Comparison of ENCODE assay signal across 8 cellular contexts in the genomic region with DNA sequence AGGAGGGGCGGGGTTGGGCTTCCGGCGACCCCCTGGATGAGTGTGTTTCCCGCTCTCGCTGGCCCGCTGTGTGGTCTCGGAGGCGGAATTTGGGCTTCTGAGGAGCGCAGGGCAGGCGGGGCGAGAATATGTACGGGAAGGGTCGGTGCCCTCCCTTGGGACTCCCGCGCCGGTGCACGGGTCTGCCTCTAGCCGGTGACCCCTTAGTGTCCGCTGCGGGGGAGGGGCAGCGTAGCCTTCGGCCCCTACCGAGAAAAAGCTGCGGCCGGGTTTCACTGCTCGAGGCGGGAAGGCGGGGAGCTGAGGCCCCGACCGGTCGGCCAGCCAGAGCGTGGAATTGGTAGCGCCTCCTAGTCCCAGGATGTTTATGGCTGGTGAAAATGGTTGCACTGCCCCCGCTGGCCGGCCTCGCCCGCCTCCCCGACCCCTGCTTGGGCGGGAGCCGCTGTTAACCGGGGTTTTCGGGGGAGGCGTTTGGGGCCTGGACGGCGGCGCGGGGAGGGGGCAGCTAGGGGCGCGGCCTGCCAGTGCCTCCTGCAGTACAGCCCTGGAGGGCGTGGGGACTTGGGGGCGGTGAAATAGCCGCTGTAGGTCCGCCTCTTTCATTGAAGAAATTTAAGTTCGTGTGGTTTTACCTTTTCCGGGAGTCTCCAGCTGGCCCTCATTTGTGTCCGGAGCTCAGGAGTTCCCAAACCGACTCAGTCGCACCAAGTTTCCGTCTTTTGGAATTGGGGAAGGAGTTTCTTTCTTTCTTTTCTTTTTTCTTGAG. TPM values are rescaled to one million over a fixed set of nuclear protein-coding genes. Genes with fewer than 3 reads are reported as not detected.
DNase-seq lines count a peak whose midpoint lies in the region; ATAC-seq, FAIRE-seq and TF ChIP-seq lines count a peak whose summit lies in the region.

A gene (plus strand): TSS at position 643 of the 769 bp plus-strand sequence. CDS start 290 bp downstream, outside the sequence.

- H3K27ac ChIP-seq in HUES48 (ENCODE audit: low read depth, low read length) (peak within 1 kb of the TSS; percentile 100), OCI-LY1 (ENCODE audit: low read depth, low read length, poor library complexity, severe bottlenecking) (peak within 1 kb of the TSS; percentile 96), endothelial cell of umbilical vein (ENCODE audit: insufficient read depth, low read depth, low read length) (peak within 1 kb of the TSS; percentile 81)

- H2AFZ ChIP-seq in OCI-LY1 (ENCODE audit: low read length) (no peak within 1 kb of the TSS), endothelial cell of umbilical vein (ENCODE audit: low read depth, low read length) (peak within 1 kb of the TSS; percentile 95)

- H3K27ac Mint-ChIP-seq in Caco-2 (ENCODE audit: unreplicated experiment), result peak within 1 kb of the TSS; percentile 97

- no peaks in the 10 kb centered on the region for H3K9me2 ChIP-seq in OCI-LY1 (ENCODE audit: low read depth, low read length)

- no peaks in the 10 kb centered on the region for H3K9me3 Mint-ChIP-seq in Caco-2 (ENCODE audit: unreplicated experiment)

- no peaks in the 10 kb centered on the region for H3F3A ChIP-seq in OCI-LY1 (ENCODE audit: insufficient read depth, low read length)

- BruUV-seq in Caco-2 (replicated peaks; lab: Mats Ljungman, UMichigan) (no TSS peak), endothelial cell of umbilical vein (replicated peaks; lab: Mats Ljungman, UMichigan) (no TSS peak)

- peaks cover 11% of the 10 kb centered on the region for H3K4me1 Mint-ChIP-seq in Caco-2 (ENCODE audit: low read depth, unreplicated experiment)

- H3K4me3 Mint-ChIP-seq in Caco-2 (ENCODE audit: unreplicated experiment), result peak within 1 kb of the TSS; percentile 97

- H4K20me1 ChIP-seq in OCI-LY1 (ENCODE audit: insufficient read depth, low read length) (no peaks in the 10 kb centered on the region), endothelial cell of umbilical vein (replicated peaks; ENCODE audit: control insufficient read depth, extremely low read depth, insufficient read depth, low read length) (peaks cover 3% of the 10 kb centered on the region)

- CTCF ChIA-PET in Caco-2 (lab: Charles Lee), result interaction anchor here (1.6 to 3.2 kb wide), 4 partner anchors 14 to 142 kb away, joined by 4 to 19 read pairs (median 12); no protein-coding TSS in a partner anchor
- CTCF ChIA-PET in endothelial cell of umbilical vein (lab: Charles Lee), result interaction anchor here (0.8 to 3.6 kb wide), 13 partner anchors 9 to 150 kb away, joined by 3 to 44 read pairs (median 4); no protein-coding TSS in a partner anchor

- peak; percentile 58 for ATAC-seq in GM21390 (IDR thresholded peaks at IDR 0.05; ENCODE audit: unreplicated experiment)
- peak; percentile 85 for ATAC-seq in mucosa of descending colon

- dilution Hi-C loops in endothelial cell of umbilical vein (cut with MboI; ENCODE audit: extremely low pct_ligation_motif_present, low sequenced_read_pairs), result no loop called here

- DNase-seq in Caco-2, result peak; percentile 95 to 96
- DNase-seq in activated CD8-positive, alpha-beta memory T cell treated with anti-CD3 and anti-CD28 coated beads, Interleukin-2, amount 50 U/mL, for 4 hours, result peak; percentile 79
- peak; percentile 92 for DNase-seq in endothelial cell of umbilical vein (ENCODE audit: low read depth, low spot score)
- DNase-seq in mucosa of descending colon, result peak; percentile 94 to 97 (median 94)
- peak; percentile 53 to 71 for DNase-seq in stimulated activated CD8-positive, alpha-beta memory T cell treated with anti-CD3 and anti-CD28 coated beads, Interleukin-4, amount 100 ng/mL, for 4 hours (ENCODE audit: low read depth in 2 of 2, low spot score in 1 of 2)

- FAIRE-seq in endothelial cell of umbilical vein (lab: Jason Lieb, UNC), result peak; percentile 87

- peaks cover 43% of the 10 kb centered on the region for H3K36me3 Mint-ChIP-seq in Caco-2 (ENCODE audit: insufficient read depth, unreplicated experiment)

- H3K36me3 ChIP-seq in Caco-2 (ENCODE audit: control insufficient read depth, insufficient read depth, low read length), result no peaks in the 10 kb centered on the region
- peaks cover 30% of the 10 kb centered on the region for H3K36me3 ChIP-seq in HUES48 (ENCODE audit: control insufficient read depth, insufficient read depth, low read length)
- peaks cover 38% of the 10 kb centered on the region for H3K36me3 ChIP-seq in OCI-LY1 (ENCODE audit: insufficient read depth, low read length)
- H3K36me3 ChIP-seq in endothelial cell of umbilical vein (ENCODE audit: control insufficient read depth in 2 of 2, extremely low read depth in 1 of 2, insufficient read depth in 2 of 2, low read length in 2 of 2), result no peaks in the 10 kb centered on the region
- no peaks in the 10 kb centered on the region for H3K36me3 ChIP-seq in mucosa of descending colon (ENCODE audit: low read depth)

- H3K27me3 Mint-ChIP-seq in Caco-2 (ENCODE audit: insufficient read depth, unreplicated experiment), result no peaks in the 10 kb centered on the region

- H3K27me3 ChIP-seq in Caco-2 (replicated peaks; ENCODE audit: control insufficient read depth, insufficient read depth, low read length) (no peaks in the 10 kb centered on the region), HUES48 (ENCODE audit: control insufficient read depth, insufficient read depth, low read length) (no peaks in the 10 kb centered on the region), OCI-LY1 (ENCODE audit: insufficient read depth, low read length) (no peaks in the 10 kb centered on the region), endothelial cell of umbilical vein (ENCODE audit: control insufficient read depth in 2 of 2, insufficient read depth in 2 of 2, low read length in 2 of 2) (no peaks in the 10 kb centered on the region)

- peaks cover 33% of the 10 kb centered on the region for H3K4me1 ChIP-seq in Caco-2
- peaks cover 17% of the 10 kb centered on the region; the same call in 1 of the 2 replicates for H3K4me1 ChIP-seq in HUES48 (ENCODE audit: control insufficient read depth, insufficient read depth, low read length)
- peaks cover 57% of the 10 kb centered on the region for H3K4me1 ChIP-seq in OCI-LY1 (ENCODE audit: insufficient read depth, low read length, severe bottlenecking)
- peaks cover 16% of the 10 kb centered on the region for H3K4me1 ChIP-seq in endothelial cell of umbilical vein (ENCODE audit: control insufficient read depth, extremely low read depth, insufficient read depth, low read length)
- peaks cover 24% of the 10 kb centered on the region for H3K4me1 ChIP-seq in mucosa of descending colon (ENCODE audit: low read depth)

- peak within 1 kb of the TSS; percentile 95 for H3K4me3 ChIP-seq in Caco-2 (ENCODE audit: low read depth, low read length)
- H3K4me3 ChIP-seq in HUES48 (ENCODE audit: low read depth, low read length), result peak within 1 kb of the TSS; percentile 83
- peak within 1 kb of the TSS; percentile 76 for H3K4me3 ChIP-seq in OCI-LY1 (ENCODE audit: low read depth, low read length, poor library complexity, severe bottlenecking)
- H3K4me3 ChIP-seq in endothelial cell of umbilical vein (replicated peaks in 1 of 3; ENCODE audit: insufficient read depth in 1 of 3, low read depth in 1 of 3, low read length in 3 of 3), result peak within 1 kb of the TSS; percentile 91 to 96 (median 95)
- H3K4me3 ChIP-seq in mucosa of descending colon, result peak within 1 kb of the TSS; percentile 88

- intact Hi-C loops in Caco-2 (cut with micrococcal nuclease; ENCODE audit: unreplicated experiment), result loop anchor here (1.0 to 5.0 kb wide), 6 partner anchors 14 to 253 kb away; a partner anchor contains a TSS
- intact Hi-C loops in endothelial cell of umbilical vein (cut with micrococcal nuclease), result loop anchor here (1.0 to 2.0 kb wide), 4 partner anchors 20 to 253 kb away; a partner anchor contains a TSS
- intact Hi-C loops in mucosa of descending colon (cut with DNase I, micrococcal nuclease), result no loop called here

- peak in 1 of 2 experiments; percentile 37 for TF ChIP-seq CTCF in Caco-2 (IDR thresholded peaks at IDR 0.05; ENCODE audit: insufficient read depth in 1 of 2, low read depth in 1 of 2, low read length in 1 of 2, severe bottlenecking in 1 of 2, unreplicated experiment in 1 of 2)
- peak; percentile 36; the same call in 1 of the 2 replicates for TF ChIP-seq CTCF in OCI-LY1 (IDR thresholded peaks at IDR 0.05; ENCODE audit: low read length)
- TF ChIP-seq CTCF in endothelial cell of umbilical vein (IDR thresholded peaks at IDR 0.05; ENCODE audit: extremely low read depth in 1 of 2, insufficient read depth in 1 of 2, low read depth in 1 of 2, low read length in 2 of 2), result peak in 1 of 2 donors; percentile 26
- TF ChIP-seq CTCF in mucosa of descending colon (IDR thresholded peaks at IDR 0.05), result no peak

- H3K9ac ChIP-seq in HUES48 (ENCODE audit: low read depth, low read length), result peak within 1 kb of the TSS; percentile 96
- H3K9ac ChIP-seq in OCI-LY1 (ENCODE audit: low read length), result peak within 1 kb of the TSS; percentile 87
- H3K9ac ChIP-seq in endothelial cell of umbilical vein (replicated peaks; ENCODE audit: extremely low read depth, insufficient read depth, low read length), result peak within 1 kb of the TSS; percentile 92

- H3K79me2 ChIP-seq in OCI-LY1 (ENCODE audit: insufficient read depth, low read length) (peaks cover 47% of the 10 kb centered on the region), endothelial cell of umbilical vein (ENCODE audit: control insufficient read depth, insufficient read depth, low read length) (peaks cover 43% of the 10 kb centered on the region)

- no peaks in the 10 kb centered on the region for H3K9me1 ChIP-seq in endothelial cell of umbilical vein (replicated peaks; ENCODE audit: control insufficient read depth, extremely low read depth, insufficient read depth, low read length)

- peak; percentile 84 for TF ChIP-seq POLR2A in endothelial cell of umbilical vein (IDR thresholded peaks at IDR 0.05; ENCODE audit: low read depth, low read length)

- POLR2A ChIA-PET in Caco-2 (lab: Charles Lee) (interaction anchor here (0.6 to 4.1 kb wide), 11 partner anchors 10 to 253 kb away, joined by 3 to 99 read pairs (median 11); a partner anchor contains a TSS), endothelial cell of umbilical vein (lab: Charles Lee) (interaction anchor here (0.7 to 1.9 kb wide), 4 partner anchors 66 to 253 kb away, joined by 3 to 8 read pairs (median 6); a partner anchor contains a TSS)

- H3K4me2 ChIP-seq in OCI-LY1 (ENCODE audit: low read length), result peak within 1 kb of the TSS; percentile 98
- H3K4me2 ChIP-seq in endothelial cell of umbilical vein (ENCODE audit: insufficient read depth, low read length), result peak within 1 kb of the TSS; percentile 96

- H3K9me3 ChIP-seq in Caco-2 (no peaks in the 10 kb centered on the region), HUES48 (ENCODE audit: control insufficient read depth, insufficient read depth, low read length) (no peaks in the 10 kb centered on the region), OCI-LY1 (ENCODE audit: low read length) (peaks cover 9% of the 10 kb centered on the region), endothelial cell of umbilical vein (replicated peaks; ENCODE audit: control insufficient read depth, insufficient read depth, low read length) (no peaks in the 10 kb centered on the region), mucosa of descending colon (no peaks in the 10 kb centered on the region)

RNA-seq across cellular contexts. Expression of the gene that starts here (rescaled TPM):
- 288 and 307 TPM in 2 replicates for total RNA-seq in Caco-2 (2022)
- 57.7 and 63.9 TPM in 2 replicates for total RNA-seq in endothelial cell of umbilical vein
- polyA plus RNA-seq in endothelial cell of umbilical vein, result 9.0 and 14.2 TPM in 2 replicates
- polyA plus RNA-seq in endothelial cell of umbilical vein (2011; cell fraction: cytosol; rRNA removed), result 28.2 and 30.6 TPM in 2 replicates
- 17.3 and 21.9 TPM in 2 replicates for polyA plus RNA-seq in endothelial cell of umbilical vein (2011; cell fraction: nucleus; rRNA removed)
- polyA plus RNA-seq in endothelial cell of umbilical vein (2012), result 83.0 and 104 TPM in 2 replicates
- polyA minus RNA-seq in endothelial cell of umbilical vein, result 9.3 and 13.1 TPM in 2 replicates
- polyA minus RNA-seq in endothelial cell of umbilical vein (2011; cell fraction: cytosol; rRNA and poly(A)+ RNA removed), result 35.2 TPM
- polyA minus RNA-seq in endothelial cell of umbilical vein (2011; cell fraction: nucleus; rRNA and poly(A)+ RNA removed), result 8.8 and 13.2 TPM in 2 replicates
- total RNA-seq in mucosa of descending colon, result 100 to 1,000 TPM; 408 to 683 (median 538) TPM

Comparison
In these comparisons a context has a peak if more than half of its experiments do, and no peak if none do; other contexts are left out.
1. Peak in every context shown above with its lines: DNase-seq, ATAC-seq, H3K4me3 ChIP-seq and H3K27ac ChIP-seq.
2. intact Hi-C loops: an anchor here in Caco-2 (1.0 to 5.0 kb wide) and endothelial cell of umbilical vein (1.0 to 2.0 kb wide); none called in mucosa of descending colon.